32 cellular contexts compared by ENCODE assay signal in the genomic region with DNA sequence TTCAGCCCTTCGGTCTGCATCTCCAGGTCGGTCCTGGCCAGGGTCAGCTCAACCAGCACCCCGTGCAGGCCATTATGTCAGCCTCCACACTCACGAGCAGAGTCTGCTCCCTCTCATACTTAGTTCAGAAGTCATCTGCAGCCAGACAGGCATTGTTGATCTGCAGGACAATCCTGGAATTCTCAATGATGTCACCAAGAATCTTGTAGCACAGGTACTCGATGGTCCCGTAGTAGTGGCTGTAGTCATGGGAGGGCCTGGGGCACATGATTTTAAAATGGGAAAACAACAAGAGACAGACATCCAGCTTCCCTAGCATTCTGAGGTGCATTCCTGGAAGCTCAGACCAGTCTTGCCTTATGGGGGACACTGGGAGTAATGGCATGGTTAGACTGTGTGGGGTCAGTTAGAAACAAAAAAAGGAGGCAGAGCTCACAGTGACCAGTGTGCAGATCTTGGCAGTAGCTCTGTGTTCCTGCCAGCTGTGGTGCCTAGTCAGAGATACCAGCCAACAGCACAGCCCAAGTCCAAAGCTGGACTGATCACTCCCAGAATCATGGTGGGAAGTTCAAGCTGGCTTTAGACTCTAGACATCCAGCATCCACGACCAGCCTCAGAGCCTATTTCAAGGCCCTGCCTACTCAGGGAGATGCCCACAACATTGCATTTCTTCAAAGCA. TPM values are rescaled to one million over a fixed set of nuclear protein-coding genes. Genes with fewer than 3 reads are reported as not detected.
"Had no signal": no experiment of that assay in that cellular context is flagged by ENCODE, and none has a peak within 500 bp of the region (broad histone marks: within the 10 kb centered on the region; RNA-seq: fewer than 3 reads in every experiment).

No MANE protein-coding gene starts in this region.

- H3K4me1 ChIP-seq: adrenal gland, Peyer's patch, SJSA1 had no signal

- H3K9me3 ChIP-seq: adrenal gland, Peyer's patch, SJSA1, SK-N-SH had no signal

- H3K4me3 ChIP-seq: adrenal gland, Peyer's patch, SJSA1 had no signal

- H3K36me3 ChIP-seq: adrenal gland, brain microvascular endothelial cell, Peyer's patch, SJSA1 had no signal

- H3K9ac ChIP-seq: KMS-11, SK-N-SH had no signal

- DNase-seq: activated CD4-positive, alpha-beta memory T cell treated with anti-CD3 and anti-CD28 coated beads for 36 hours; activated CD4-positive, alpha-beta T cell treated with anti-CD3 and anti-CD28 coated beads for 4 hours; activated CD4-positive, alpha-beta T cell treated with anti-CD3 and anti-CD28 coated beads, Interleukin-2, amount 50 U/mL, for 1 hour; activated CD4-positive, CD25-positive, alpha-beta regulatory T cell treated with anti-CD3 and anti-CD28 coated beads, Interleukin-2, amount 50 U/mL, for 72 hours; activated CD8-positive, alpha-beta memory T cell treated with anti-CD3 and anti-CD28 coated beads, Interleukin-2, amount 50 U/mL, for 4 hours; activated gamma-delta T cell treated with Interleukin-2 at 50 U/mL for 16 hours; activated naive CD4-positive, alpha-beta T cell treated with anti-CD3 and anti-CD28 coated beads for 36 hours; activated T-cell treated with anti-CD3 and anti-CD28 coated beads for 4 hours; activated T-cell treated with anti-CD3 and anti-CD28 coated beads, Interleukin-2, amount 50 U/mL, for 4 hours; adrenal gland; brain microvascular endothelial cell; MM.1S; MV-4-11; NCI-H1092; NCI-H1436 treated with DMSO at 0.1 percent for 48 hours; NCI-H1694 treated with DMSO at 0.1 percent for 48 hours; NCI-H2029; NCI-H510A; NCI-H526; NCI-H748 treated with DMSO at 0.1 percent for 48 hours; NK-92 treated with Interleukin-12 subunit alpha and Interleukin-12 subunit beta, amount 100 ng/mL, for 24 hours; PC-3; Peyer's patch; SK-N-SH had no signal

- H3K27me3 ChIP-seq: adrenal gland, brain microvascular endothelial cell, Peyer's patch, SJSA1 had no signal

- FAIRE-seq: TTC549 had no signal

- ATAC-seq: activated naive CD4-positive, alpha-beta T cell treated with anti-CD3 and anti-CD28 coated beads, Interleukin-2, amount 50 U/mL, for 72 hours; activated T-cell treated with anti-CD3 and anti-CD28 coated beads, Interleukin-2, amount 50 U/mL, for 4 hours; PC-3; WTC11 had no signal

- H3K27ac ChIP-seq: adrenal gland, brain microvascular endothelial cell, KMS-11, Peyer's patch, SJSA1 had no signal

- H3K4me2 ChIP-seq: KMS-11, SK-N-SH had no signal

RNA-seq across cellular contexts. Expression of a gene that starts 31.9 kb away (rescaled TPM):
- total RNA-seq: activated T-helper 1 cell treated with anti-CD3 and anti-CD28 coated beads, Interleukin-12 subunit alpha, Interleukin-12 subunit beta, Interleukin-2, Interleukin-4 antibody, amounts not matched to agents 30 ng/mL and 10 ng/mL and 1 ng/mL, durations not matched to agents 14 hours and 24 hours and 36 hours; cardiac septum; LHCN-M2; SJSA1 had no signal
- polyA plus RNA-seq: SK-N-SH had no signal

RNA-seq across cellular contexts. Expression of a gene that starts 32.9 kb away (rescaled TPM):
- total RNA-seq: activated CD4-positive, alpha-beta memory T cell treated with anti-CD3 and anti-CD28 coated beads for 36 hours; activated naive CD4-positive, alpha-beta T cell treated with anti-CD3 and anti-CD28 coated beads for 36 hours; activated naive CD4-positive, alpha-beta T cell treated with anti-CD3 and anti-CD28 coated beads, Interleukin-2, amount 50 U/mL, for 72 hours; activated T-helper 1 cell treated with anti-CD3 and anti-CD28 coated beads, Interleukin-12 subunit alpha, Interleukin-12 subunit beta, Interleukin-2, Interleukin-4 antibody, amounts not matched to agents 30 ng/mL and 10 ng/mL and 1 ng/mL, durations not matched to agents 14 hours and 24 hours and 36 hours had no signal

RNA-seq across cellular contexts. Expression of a gene that starts 52.0 kb away (rescaled TPM):
- total RNA-seq: activated naive CD4-positive, alpha-beta T cell treated with anti-CD3 and anti-CD28 coated beads for 36 hours; LHCN-M2; Peyer's patch; SJSA1; WTC11 had no signal
